Comparison of ENCODE assay signal across 8 cellular contexts in genomic region chr7:24576171-24577052, GRCh38. TPM values are rescaled to one million over a fixed set of nuclear protein-coding genes. Genes with fewer than 3 reads are reported as not detected.
DNase-seq lines count a peak whose midpoint lies in the region; ATAC-seq, FAIRE-seq and TF ChIP-seq lines count a peak whose summit lies in the region.

No MANE protein-coding gene starts in this region.

- no peaks in the 10 kb centered on the region for H3K36me3 ChIP-seq in A673 (ENCODE audit: insufficient read depth, low read length, poor library complexity, severe bottlenecking)
- no peaks in the 10 kb centered on the region for H3K36me3 ChIP-seq in small intestine (ENCODE audit: control insufficient read depth in 2 of 2, insufficient read depth in 2 of 2, low read length in 2 of 2)

- DNase-seq in A673 (ENCODE audit: low spot score) (peak; percentile 82), GM04504 (ENCODE audit: low read depth) (peak; percentile 40), NCI-H2029 (lab: John Stamatoyannopoulos, UW) (peak; percentile 9), globus pallidus (ENCODE audit: low spot score) (peak; percentile 42), small intestine (peak; percentile 78), NCI-H187 treated with DMSO at 0.1 percent for 48 hours (lab: John Stamatoyannopoulos, UW) (no peak)

- H3K4me3 ChIP-seq in A673 (ENCODE audit: low read depth, low read length, poor library complexity, severe bottlenecking) (no peak overlapping the region), small intestine (ENCODE audit: low read depth in 1 of 2, low read length in 2 of 2) (no peak overlapping the region)

- no TSS peak for BruUV-seq in A673 (replicated peaks; lab: Mats Ljungman, UMichigan)

- H3K4me1 ChIP-seq in A673 (ENCODE audit: insufficient read depth, low read length, poor library complexity, severe bottlenecking), result peaks cover 44% of the 10 kb centered on the region
- H3K4me1 ChIP-seq in small intestine (ENCODE audit: control insufficient read depth in 2 of 2, insufficient read depth in 1 of 2, low read depth in 1 of 2, low read length in 1 of 2), result peaks cover 0 to 3% of the 10 kb centered on the region in 2 donors

- FAIRE-seq in TTC549 (lab: Jason Lieb, UNC) (peak; percentile 91), small intestine (lab: Jason Lieb, UNC) (peak; percentile 89)

- POLR2A ChIA-PET in A673 (lab: Charles Lee; ENCODE audit: low non-redundant PET), result no interaction called here

- 4 to 20% (median 14%) methylated on average over 2 of the region's 2 CpGs for WGBS in small intestine, 3 donors

- intact Hi-C loops in A673 (cut with micrococcal nuclease; ENCODE audit: unreplicated experiment), result loop anchor here (5.0 to 10.0 kb wide), 3 partner anchors 172 to 712 kb away; no protein-coding TSS in a partner anchor

- no peak overlapping the region for H3K27ac ChIP-seq in A673 (ENCODE audit: low read depth, low read length, poor library complexity, severe bottlenecking)
- H3K27ac ChIP-seq in small intestine (ENCODE audit: low read depth in 1 of 2, low read length in 1 of 2), result no peak overlapping the region

- H3K27me3 ChIP-seq in A673 (replicated peaks; ENCODE audit: insufficient read depth, low read depth, low read length, poor library complexity) (no peaks in the 10 kb centered on the region), small intestine (ENCODE audit: control insufficient read depth in 2 of 2, insufficient read depth in 2 of 2, low read length in 2 of 2) (no peaks in the 10 kb centered on the region)

- peak; percentile 81 for TF ChIP-seq CTCF in A673 (conservative IDR thresholded peaks at IDR 0.05; ENCODE audit: low read depth, low read length)

- peak; percentile 30 for ATAC-seq in HG02885 (IDR thresholded peaks at IDR 0.05; ENCODE audit: poor library complexity, unreplicated experiment)

- H3K9me3 ChIP-seq in A673 (ENCODE audit: low read depth, low read length, poor library complexity, severe bottlenecking) (no peaks in the 10 kb centered on the region), small intestine (ENCODE audit: control insufficient read depth, low read depth) (no peaks in the 10 kb centered on the region)

- CTCF ChIA-PET in A673 (lab: Charles Lee), result interaction anchor here (0.6 to 1.2 kb wide), 3 partner anchors 135 to 280 kb away, joined by 3 to 10 read pairs (median 3); no protein-coding TSS in a partner anchor

RNA-seq across cellular contexts. Expression of gene PALS2, which starts 3.2 kb away (rescaled TPM):
- total RNA-seq in A673 (2021), result 65.3 and 68.4 TPM in 2 replicates
- 1 to 10 TPM; 1.6 to 3.4 (median 1.8) TPM for polyA plus RNA-seq in small intestine
